In genomic region chr9:35908484-35909125, GRCh38 we compare ENCODE assay signal across 9 cellular contexts. TPM values are rescaled to one million over a fixed set of nuclear protein-coding genes. Genes with fewer than 3 reads are reported as not detected.
DNase-seq lines count a peak whose midpoint lies in the region; ATAC-seq and TF ChIP-seq lines count a peak whose summit lies in the region.
"Had no signal": no experiment of that assay in that cellular context is flagged by ENCODE, and none has a peak within 500 bp of the region (broad histone marks: within the 10 kb centered on the region; RNA-seq: fewer than 3 reads in every experiment).

No MANE protein-coding gene starts in this region.

- POLR2A ChIA-PET in OCI-LY7 (lab: Charles Lee) = no interaction called here

- H4K20me1 ChIP-seq in OCI-LY7 (ENCODE audit: insufficient read depth, low read length) = no peaks in the 10 kb centered on the region

- ATAC-seq in gastroesophageal sphincter (no peak), sciatic nerve (peak; percentile 14), GM19395 (IDR thresholded peaks at IDR 0.05; ENCODE audit: unreplicated experiment) (no peak)

- no peak overlapping the region for H2AFZ ChIP-seq in OCI-LY7 (ENCODE audit: low read length)

- no peak for TF ChIP-seq EP300 in gastroesophageal sphincter (IDR thresholded peaks at IDR 0.05)

- no peaks in the 10 kb centered on the region for H3K27me3 ChIP-seq in gastroesophageal sphincter

- H3K9me3 ChIP-seq in gastroesophageal sphincter (no peaks in the 10 kb centered on the region), OCI-LY7 (ENCODE audit: low read length) (no peaks in the 10 kb centered on the region)

- H3K9me2 ChIP-seq in OCI-LY7 (ENCODE audit: insufficient read depth, low read length) = no peaks in the 10 kb centered on the region

- H3K27ac ChIP-seq in gastroesophageal sphincter = peak overlapping the region; percentile 82 to 96 (median 90)
- H3K27ac ChIP-seq in OCI-LY7 (ENCODE audit: low read depth, low read length, poor library complexity, severe bottlenecking) = no peak overlapping the region

- CTCF ChIA-PET in OCI-LY7 (lab: Charles Lee; ENCODE audit: unreplicated experiment) = no interaction called here

- BruUV-seq in OCI-LY7 (replicated peaks; lab: Mats Ljungman, UMichigan) = no TSS peak

- TF ChIP-seq CTCF in gastroesophageal sphincter (IDR thresholded peaks at IDR 0.05) (no peak), OCI-LY7 (conservative IDR thresholded peaks at IDR 0.05; ENCODE audit: low read length) (no peak)

- no peak overlapping the region for H3K4me2 ChIP-seq in OCI-LY7 (ENCODE audit: low read length)

- H3K4me1 ChIP-seq in gastroesophageal sphincter = peaks cover 25 to 92% (median 69%) of the 10 kb centered on the region in 3 donors
- peaks cover 4% of the 10 kb centered on the region for H3K4me1 ChIP-seq in OCI-LY7 (ENCODE audit: insufficient read depth, low read length, poor library complexity, severe bottlenecking)

- no peaks in the 10 kb centered on the region for H3K79me2 ChIP-seq in OCI-LY7 (ENCODE audit: insufficient read depth, low read depth, low read length)

- H3K4me3 ChIP-seq in gastroesophageal sphincter (peak overlapping the region in 1 of 2 donors; percentile 45), OCI-LY7 (ENCODE audit: low read depth, low read length, poor library complexity, severe bottlenecking) (no peak overlapping the region)

- H3K36me3 ChIP-seq in gastroesophageal sphincter (no peaks in the 10 kb centered on the region), OCI-LY7 (ENCODE audit: insufficient read depth, low read length) (no peaks in the 10 kb centered on the region)

- peak; percentile 77 for DNase-seq in ELR (ENCODE audit: low read depth)
- DNase-seq in RPMI7951 (ENCODE audit: low read depth) = peak; percentile 83
- DNase-seq in sciatic nerve (ENCODE audit: low spot score) = no peak
- DNase-seq in activated CD4-positive, CD25-positive, alpha-beta regulatory T cell (lab: John Stamatoyannopoulos, UW) = no peak
- DNase-seq in OCI-LY7 (ENCODE audit: low spot score) = no peak
- DNase-seq in posterior vena cava (ENCODE audit: low spot score) = no peak

- intact Hi-C loops in sciatic nerve (cut with DNase I) = no loop called here
- intact Hi-C loops in OCI-LY7 (cut with micrococcal nuclease; ENCODE audit: unreplicated experiment) = no loop called here
- intact Hi-C loops in posterior vena cava (cut with DNase I) = loop anchor here in 1 of 2 donors (10.0 kb wide), 2 partner anchors 124 to 256 kb away; partner anchors contain the start of gene CCIN

- no peak for TF ChIP-seq POLR2A in gastroesophageal sphincter (IDR thresholded peaks at IDR 0.05)

- WGBS in gastroesophageal sphincter (ENCODE audit: low coverage in 1 of 2), 2 donors = 29 to 38% methylated on average over 7 to 9 of the region's 9 CpGs

RNA-seq across cellular contexts. Expression of gene SPAAR, which starts 0.7 kb away (rescaled TPM):
- total RNA-seq in RPMI7951 (2014; rRNA removed; shearing (Covaris generic)) = not detected in 2 replicates
- total RNA-seq in gastroesophageal sphincter = 1 to 10 TPM in 3 of 4 donors, under 1 TPM in 1; 0.62 to 5.5 (median 2.6) TPM
- 5.8 TPM for total RNA-seq in sciatic nerve
- total RNA-seq in OCI-LY7 (2014; rRNA removed; shearing (Covaris generic)) = not detected in 2 replicates
- total RNA-seq in OCI-LY7 (2022) = not detected in 2 replicates
- total RNA-seq in posterior vena cava = 1 to 10 TPM; 2.5 to 4.0 TPM
- total RNA-seq: T-helper 2 cell treated with Interferon-gamma antibody and Interleukin-4, amounts not matched to agents 100 ng/mL and 5 ng/mL, for 36 hours had no signal

RNA-seq across cellular contexts. Expression of gene HRCT1, which starts 2.6 kb away (rescaled TPM):
- 0.20 TPM in 1 of 2 replicates, not detected in the other for total RNA-seq in RPMI7951 (2014; rRNA removed; shearing (Covaris generic))
- 10 to 100 TPM in 3 of 4 donors, 1 to 10 TPM in 1; 4.0 to 32.7 (median 17.0) TPM for total RNA-seq in gastroesophageal sphincter
- 4.5 TPM for total RNA-seq in sciatic nerve
- total RNA-seq in OCI-LY7 (2014; rRNA removed; shearing (Covaris generic)) = not detected in 2 replicates
- not detected in 2 replicates for total RNA-seq in OCI-LY7 (2022)
- 10 to 100 TPM in 1 of 2 donors, 1 to 10 TPM in 1; 4.8 to 20.1 TPM for total RNA-seq in posterior vena cava
- total RNA-seq: T-helper 2 cell treated with Interferon-gamma antibody and Interleukin-4, amounts not matched to agents 100 ng/mL and 5 ng/mL, for 36 hours had no signal

RNA-seq across cellular contexts. Expression of gene OR13J1, which starts 38.4 kb away (rescaled TPM):
- total RNA-seq in RPMI7951 (2014; rRNA removed; shearing (Covaris generic)) = not detected in 2 replicates
- not detected for total RNA-seq in gastroesophageal sphincter
- not detected for total RNA-seq in sciatic nerve
- not detected in 2 replicates for total RNA-seq in OCI-LY7 (2014; rRNA removed; shearing (Covaris generic))
- not detected in 2 replicates for total RNA-seq in OCI-LY7 (2022)
- not detected for total RNA-seq in posterior vena cava
- total RNA-seq: T-helper 2 cell treated with Interferon-gamma antibody and Interleukin-4, amounts not matched to agents 100 ng/mL and 5 ng/mL, for 36 hours had no signal

RNA-seq across cellular contexts. Expression of gene OR2S2, which starts 49.3 kb away (rescaled TPM):
- not detected in 2 replicates for total RNA-seq in RPMI7951 (2014; rRNA removed; shearing (Covaris generic))
- total RNA-seq in gastroesophageal sphincter (not detected), sciatic nerve (not detected), OCI-LY7 (2022) (not detected in 2 replicates), posterior vena cava (not detected)
- total RNA-seq in OCI-LY7 (2014; rRNA removed; shearing (Covaris generic)) = not detected in 2 replicates
- total RNA-seq: T-helper 2 cell treated with Interferon-gamma antibody and Interleukin-4, amounts not matched to agents 100 ng/mL and 5 ng/mL, for 36 hours had no signal

Comparison
In these comparisons a context has a peak if more than half of its experiments do, and no peak if none do; other contexts are left out.
1. DNase-seq: peak in ELR (single experiment) and RPMI7951 (single experiment); none in sciatic nerve (single experiment), activated CD4-positive, CD25-positive, alpha-beta regulatory T cell (0 of 4), OCI-LY7 (single experiment) and posterior vena cava (single experiment).